1 cellular context compared by ENCODE assay signal in genomic region chr1:15786581-15786980, GRCh38.
TF ChIP-seq lines count a peak whose summit lies in the region.

No MANE protein-coding gene starts in this region.

TF ChIP-seq in IMR-90, 13 proteins besides CTCF, POLR2A, EP300 and RAD21 (continued from another document):
- no peak for TF ChIP-seq MAZ (IDR thresholded peaks at IDR 0.05; ENCODE audit: borderline replicate concordance, low read depth, low read length)
- no peak for TF ChIP-seq MXI1 (IDR thresholded peaks at IDR 0.05; ENCODE audit: borderline replicate concordance, low read depth, low read length)
- no peak for TF ChIP-seq USF2 (IDR thresholded peaks at IDR 0.05; ENCODE audit: low read depth, low read length)
- no peak for TF ChIP-seq FOS (IDR thresholded peaks at IDR 0.05; ENCODE audit: low read depth, low read length)
- no peak for TF ChIP-seq MAFK (IDR thresholded peaks at IDR 0.05; ENCODE audit: low read depth, low read length)
- TF ChIP-seq CHD1 (IDR thresholded peaks at IDR 0.05; ENCODE audit: low read depth, low read length): no peak
TF ChIP-seq in IMR-90: peak in this region for 0.
